8 cellular contexts compared by ENCODE assay signal in genomic region chr11:86218125-86219081, GRCh38. TPM values are rescaled to one million over a fixed set of nuclear protein-coding genes. Genes with fewer than 3 reads are reported as not detected.
DNase-seq lines count a peak whose midpoint lies in the region; ATAC-seq and TF ChIP-seq lines count a peak whose summit lies in the region.

No MANE protein-coding gene starts in this region.

- H3K79me2 ChIP-seq in KMS-11 (ENCODE audit: insufficient read depth, low read depth): no peaks in the 10 kb centered on the region
- H3K79me2 ChIP-seq in trophoblast cell (ENCODE audit: control insufficient read depth, insufficient read depth, low read length, poor library complexity): no peaks in the 10 kb centered on the region

- H3K27ac ChIP-seq in KMS-11 (no peak overlapping the region), trophoblast cell (ENCODE audit: low read depth, low read length) (no peak overlapping the region), upper lobe of left lung (peak overlapping the region in 1 of 4 donors; percentile 3)

- H3K27me3 ChIP-seq in KMS-11 (ENCODE audit: insufficient read depth, low read depth) (no peaks in the 10 kb centered on the region), trophoblast cell (ENCODE audit: insufficient read depth, low read length) (no peaks in the 10 kb centered on the region), upper lobe of left lung (no peaks in the 10 kb centered on the region)

- H3K36me3 ChIP-seq in KMS-11 (ENCODE audit: insufficient read depth) (no peaks in the 10 kb centered on the region), trophoblast cell (ENCODE audit: control insufficient read depth in 1 of 2, insufficient read depth in 2 of 2, low read length in 2 of 2) (no peaks in the 10 kb centered on the region), upper lobe of left lung (no peaks in the 10 kb centered on the region)

- no peaks in the 10 kb centered on the region for H3K79me1 ChIP-seq in trophoblast cell (ENCODE audit: low read length)

- no peak for TF ChIP-seq EP300 in upper lobe of left lung (IDR thresholded peaks at IDR 0.05)

- peak overlapping the region; percentile 73 for H2AFZ ChIP-seq in KMS-11 (ENCODE audit: low read depth)
- peak overlapping the region; percentile 20 for H2AFZ ChIP-seq in trophoblast cell (ENCODE audit: insufficient read depth, low read length, poor library complexity)

- H4K91ac ChIP-seq in trophoblast cell (ENCODE audit: low read depth, low read length): peak overlapping the region; percentile 46

- no peak overlapping the region for H2AK5ac ChIP-seq in trophoblast cell (ENCODE audit: low read length)

- H2BK5ac ChIP-seq in trophoblast cell (ENCODE audit: low read depth, low read length, poor library complexity): no peak overlapping the region

- peaks cover 42% of the 10 kb centered on the region for H3K4me1 ChIP-seq in KMS-11 (ENCODE audit: low read depth, poor library complexity, severe bottlenecking)
- peaks cover 0 to 2% of the 10 kb centered on the region in 2 experiments for H3K4me1 ChIP-seq in trophoblast cell (ENCODE audit: control insufficient read depth in 1 of 2, insufficient read depth in 2 of 2, low read length in 2 of 2)
- peaks cover 0 to 14% (median 7%) of the 10 kb centered on the region in 4 donors for H3K4me1 ChIP-seq in upper lobe of left lung

- WGBS in trophoblast cell (ENCODE audit: extremely low coverage, insufficient coverage, insufficient read length): no CpG with 5 or more reads among the region's 14 CpGs
- 24 to 28% methylated on average over 14 of the region's 14 CpGs for WGBS in upper lobe of left lung, 2 donors

- no peak overlapping the region for H3K23ac ChIP-seq in trophoblast cell (ENCODE audit: low read length)

- H3K4me2 ChIP-seq in KMS-11 (peak overlapping the region; percentile 30), trophoblast cell (ENCODE audit: low read length) (no peak overlapping the region)

- DNase-seq in DMS53 (lab: John Stamatoyannopoulos, UW) (peak; percentile 91), RPMI8226 (peak; percentile 69), glomerular endothelial cell (ENCODE audit: extremely low read depth, low read depth, low spot score) (peak; percentile 75), trophoblast cell (peak; percentile 72 to 93), upper lobe of left lung (peak in 1 of 2 donors; percentile 57)
- DNase-seq in activated naive CD4-positive, alpha-beta T cell treated with Interleukin-2 at 50 U/mL for 16 hours: peak; percentile 66

- no peak overlapping the region for H3K14ac ChIP-seq in trophoblast cell (ENCODE audit: low read length)

- H4K12ac ChIP-seq in trophoblast cell (ENCODE audit: low read depth, low read length): no peak overlapping the region

- H4K20me1 ChIP-seq in KMS-11 (ENCODE audit: insufficient read depth): no peaks in the 10 kb centered on the region

- H3K18ac ChIP-seq in trophoblast cell (ENCODE audit: low read length): no peak overlapping the region

- peak overlapping the region; percentile 29 for H2BK120ac ChIP-seq in trophoblast cell (ENCODE audit: insufficient read depth, low read length, poor library complexity)

- H3K4ac ChIP-seq in trophoblast cell (ENCODE audit: low read depth, low read length): no peak overlapping the region

- H3K4me3 ChIP-seq in KMS-11 (IDR thresholded peaks at IDR 0.05; ENCODE audit: insufficient read depth, low read depth, low read length) (no peak overlapping the region), trophoblast cell (ENCODE audit: low read depth, low read length) (no peak overlapping the region), upper lobe of left lung (peak overlapping the region in 2 of 4 donors; percentile 25 to 34)

- H2BK12ac ChIP-seq in trophoblast cell (ENCODE audit: low read length): no peak overlapping the region

- H3K9me3 ChIP-seq in trophoblast cell (ENCODE audit: insufficient read depth, low read depth, low read length) (no peaks in the 10 kb centered on the region), upper lobe of left lung (no peaks in the 10 kb centered on the region)

- H3K9ac ChIP-seq in KMS-11 (no peak overlapping the region), trophoblast cell (ENCODE audit: low read length) (no peak overlapping the region)

- H4K8ac ChIP-seq in trophoblast cell (ENCODE audit: low read depth, low read length): no peak overlapping the region

- peak; percentile 99 for TF ChIP-seq CTCF in KMS-11 (conservative IDR thresholded peaks at IDR 0.05; ENCODE audit: low read depth, low read length)
- peak; percentile 65 to 82 (median 79) for TF ChIP-seq CTCF in upper lobe of left lung (IDR thresholded peaks at IDR 0.05)

- TF ChIP-seq POLR2A in upper lobe of left lung (IDR thresholded peaks at IDR 0.05): no peak

- ATAC-seq in GM21619 (IDR thresholded peaks at IDR 0.05; ENCODE audit: unreplicated experiment) (peak; percentile 43), upper lobe of left lung (ENCODE audit: low FRiP score in 2 of 2) (peak; percentile 88 to 95)

RNA-seq across cellular contexts. Expression of gene EED, which starts 26.1 kb away (rescaled TPM):
- total RNA-seq in glomerular endothelial cell: 11.8 and 16.5 TPM in 2 replicates
- polyA plus RNA-seq in trophoblast cell (2013): 18.9 and 20.8 TPM in 2 replicates
- total RNA-seq in upper lobe of left lung: 10 to 100 TPM in 5 of 6 donors, 1 to 10 TPM in 1; 6.7 to 43.1 (median 16.0) TPM
